Comparison of ENCODE assay signal across 8 cellular contexts in the genomic region with DNA sequence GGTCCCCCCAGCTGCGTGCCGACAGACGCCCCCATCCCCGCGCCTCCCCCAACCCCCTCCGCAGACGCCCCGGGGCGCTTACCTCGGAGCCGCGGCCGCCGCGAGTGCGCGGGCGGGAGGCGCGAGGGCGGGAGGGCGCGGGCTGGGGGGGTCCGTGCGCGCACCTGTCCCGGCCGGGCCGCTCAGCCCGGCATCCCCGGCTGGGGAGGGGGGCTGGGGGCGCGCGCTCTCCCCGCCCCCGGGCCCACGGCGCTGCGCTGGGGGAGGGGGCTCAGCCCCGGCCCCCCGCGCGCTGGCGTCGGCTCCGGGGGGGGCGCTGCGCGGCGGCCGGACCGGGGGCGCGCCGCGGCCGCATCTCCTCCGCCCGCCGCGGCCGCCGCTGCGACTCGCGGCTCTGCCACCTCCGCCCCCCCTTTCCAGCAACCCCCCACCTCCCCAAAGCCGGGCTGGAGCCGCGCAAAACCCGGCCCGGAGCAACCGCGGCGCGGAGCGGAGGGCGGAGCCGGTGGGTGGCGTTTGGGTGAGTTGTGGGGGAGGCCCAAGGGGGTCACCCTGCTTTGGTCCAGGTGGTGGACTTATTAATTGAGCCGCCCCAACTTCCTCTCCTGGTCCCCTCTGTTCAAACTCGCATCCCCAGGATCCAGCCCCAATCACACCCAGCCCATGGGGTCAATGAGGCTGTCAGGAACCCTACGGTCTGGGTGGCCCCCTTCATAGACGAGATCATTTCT. TPM values are rescaled to one million over a fixed set of nuclear protein-coding genes. Genes with fewer than 3 reads are reported as not detected.
DNase-seq lines count a peak whose midpoint lies in the region; ATAC-seq, FAIRE-seq and TF ChIP-seq lines count a peak whose summit lies in the region.

No MANE protein-coding gene starts in this region.

- H3K79me2 ChIP-seq in PC-3 (ENCODE audit: low read length): no peaks in the 10 kb centered on the region

- no peak for TF ChIP-seq CTCF in PC-3 (conservative IDR thresholded peaks at IDR 0.05; ENCODE audit: low read depth, low read length)

- no peaks in the 10 kb centered on the region for H3K9me3 ChIP-seq in PC-3 (ENCODE audit: low read length)

- CTCF ChIA-PET in PC-3 (lab: Charles Lee): no interaction called here

- H3K4me3 Mint-ChIP-seq in activated CD4-positive, alpha-beta T cell treated with anti-CD3 and anti-CD28 coated beads, Interleukin-2, amount 10 ng/mL, durations not matched to agents 24 days and 14 days: peak overlapping the region; percentile 27
- peak overlapping the region; percentile 38 for H3K4me3 Mint-ChIP-seq in stimulated activated memory B cell treated with anti-CD40 and anti-IgM and Interleukin-4, amounts not matched to agents 10 μg/mL and 1 μg/mL and 100 μg/mL, for 72 hours

- no peaks in the 10 kb centered on the region for H4K20me1 ChIP-seq in PC-3 (ENCODE audit: low read length)

- BruUV-seq in PC-3 (replicated peaks; lab: Mats Ljungman, UMichigan): no TSS peak

- no peaks in the 10 kb centered on the region for H3K36me3 Mint-ChIP-seq in activated CD4-positive, alpha-beta T cell treated with anti-CD3 and anti-CD28 coated beads, Interleukin-2, amount 10 ng/mL, durations not matched to agents 24 days and 14 days (ENCODE audit: low read depth)
- no peaks in the 10 kb centered on the region for H3K36me3 Mint-ChIP-seq in stimulated activated memory B cell treated with anti-CD40 and anti-IgM and Interleukin-4, amounts not matched to agents 10 μg/mL and 1 μg/mL and 100 μg/mL, for 72 hours

- no peak for FAIRE-seq in GM19239 (lab: Jason Lieb, UNC)

- no peaks in the 10 kb centered on the region for H3K9me3 Mint-ChIP-seq in activated CD4-positive, alpha-beta T cell treated with anti-CD3 and anti-CD28 coated beads, Interleukin-2, amount 10 ng/mL, durations not matched to agents 24 days and 14 days
- H3K9me3 Mint-ChIP-seq in stimulated activated memory B cell treated with anti-CD40 and anti-IgM and Interleukin-4, amounts not matched to agents 10 μg/mL and 1 μg/mL and 100 μg/mL, for 72 hours: no peaks in the 10 kb centered on the region

- H3K27ac ChIP-seq in PC-3 (ENCODE audit: low read length): no peak overlapping the region

- H3K27ac Mint-ChIP-seq in activated CD4-positive, alpha-beta T cell treated with anti-CD3 and anti-CD28 coated beads, Interleukin-2, amount 10 ng/mL, durations not matched to agents 24 days and 14 days: no peak overlapping the region
- no peak overlapping the region for H3K27ac Mint-ChIP-seq in stimulated activated memory B cell treated with anti-CD40 and anti-IgM and Interleukin-4, amounts not matched to agents 10 μg/mL and 1 μg/mL and 100 μg/mL, for 72 hours

- H3K9ac ChIP-seq in PC-3 (ENCODE audit: low read length): no peak overlapping the region

- H3K27me3 ChIP-seq in PC-3 (ENCODE audit: low read length): peaks cover 7% of the 10 kb centered on the region; the same call in 1 of the 2 replicates

- H3K4me3 ChIP-seq in PC-3 (ENCODE audit: low read length): peak overlapping the region; percentile 47

- peak; percentile 64 for DNase-seq in activated CD4-positive, alpha-beta T cell treated with anti-CD3 and anti-CD28 coated beads, Interleukin-2, amount 10 ng/mL, durations not matched to agents 24 days and 14 days
- DNase-seq in activated CD4-positive, alpha-beta T cell treated with anti-CD3 and anti-CD28 coated beads for 1 hour: no peak
- peak; percentile 48 for DNase-seq in PC-3
- peak; percentile 58 for DNase-seq in germinal center (ENCODE audit: low spot score)
- no peak for DNase-seq in posterior vena cava (ENCODE audit: low spot score)
- no peak for DNase-seq in GM19239 (ENCODE audit: insufficient read length, low spot score)
- DNase-seq in T-helper 1 cell: no peak

- H3K4me2 ChIP-seq in PC-3 (ENCODE audit: low read length): peak overlapping the region; percentile 59

- peaks cover 50% of the 10 kb centered on the region for H3K27me3 Mint-ChIP-seq in activated CD4-positive, alpha-beta T cell treated with anti-CD3 and anti-CD28 coated beads, Interleukin-2, amount 10 ng/mL, durations not matched to agents 24 days and 14 days
- peaks cover 86% of the 10 kb centered on the region for H3K27me3 Mint-ChIP-seq in stimulated activated memory B cell treated with anti-CD40 and anti-IgM and Interleukin-4, amounts not matched to agents 10 μg/mL and 1 μg/mL and 100 μg/mL, for 72 hours

- H3K9me2 ChIP-seq in PC-3 (replicated peaks; ENCODE audit: low read length): no peaks in the 10 kb centered on the region

- intact Hi-C loops in activated CD4-positive, alpha-beta T cell treated with anti-CD3 and anti-CD28 coated beads, Interleukin-2, amount 10 ng/mL, durations not matched to agents 24 days and 14 days (cut with micrococcal nuclease): no loop called here
- intact Hi-C loops in PC-3 (cut with micrococcal nuclease) (no loop called here), posterior vena cava (cut with DNase I) (no loop called here)

- ATAC-seq in PC-3: no peak
- ATAC-seq in stimulated activated memory B cell treated with anti-CD40 and anti-IgM and Interleukin-4, amounts not matched to agents 10 μg/mL and 1 μg/mL and 100 μg/mL, for 72 hours: no peak

- peaks cover 10% of the 10 kb centered on the region for H3K4me1 ChIP-seq in PC-3 (ENCODE audit: insufficient read depth, low read length)

- H3K36me3 ChIP-seq in PC-3 (ENCODE audit: low read depth, low read length): no peaks in the 10 kb centered on the region

- POLR2A ChIA-PET in PC-3 (lab: Charles Lee; ENCODE audit: unreplicated experiment): no interaction called here

- H3F3A ChIP-seq in PC-3 (ENCODE audit: low read length, unreplicated experiment): no peaks in the 10 kb centered on the region

- peaks cover 5% of the 10 kb centered on the region for H3K4me1 Mint-ChIP-seq in activated CD4-positive, alpha-beta T cell treated with anti-CD3 and anti-CD28 coated beads, Interleukin-2, amount 10 ng/mL, durations not matched to agents 24 days and 14 days
- peaks cover 11% of the 10 kb centered on the region for H3K4me1 Mint-ChIP-seq in stimulated activated memory B cell treated with anti-CD40 and anti-IgM and Interleukin-4, amounts not matched to agents 10 μg/mL and 1 μg/mL and 100 μg/mL, for 72 hours

- H2AFZ ChIP-seq in PC-3 (ENCODE audit: low read length): no peak overlapping the region

RNA-seq across cellular contexts. Expression of gene SEMA6B, which starts 22.1 kb away (rescaled TPM):
- 0.40 TPM in 1 of 2 replicates, not detected in the other for total RNA-seq in activated CD4-positive, alpha-beta T cell treated with anti-CD3 and anti-CD28 coated beads, Interleukin-2, amount 10 ng/mL, durations not matched to agents 24 days and 14 days
- 7.3 and 9.0 TPM in 2 replicates for total RNA-seq in PC-3 (2014; rRNA removed)
- 10 to 100 TPM; 13.7 to 19.4 TPM for total RNA-seq in posterior vena cava

RNA-seq across cellular contexts. Expression of gene LRG1, which starts 41.7 kb away (rescaled TPM):
- 0.24 and 0.40 TPM in 2 replicates for total RNA-seq in activated CD4-positive, alpha-beta T cell treated with anti-CD3 and anti-CD28 coated beads, Interleukin-2, amount 10 ng/mL, durations not matched to agents 24 days and 14 days
- total RNA-seq in PC-3 (2014; rRNA removed) (0.23 and 0.51 TPM in 2 replicates), posterior vena cava (1 to 10 TPM; 1.4 to 1.9 TPM)

RNA-seq across cellular contexts. Expression of gene PLIN5, which starts 46.5 kb away (rescaled TPM):
- not detected in 2 replicates for total RNA-seq in activated CD4-positive, alpha-beta T cell treated with anti-CD3 and anti-CD28 coated beads, Interleukin-2, amount 10 ng/mL, durations not matched to agents 24 days and 14 days
- total RNA-seq in PC-3 (2014; rRNA removed): 1.2 and 3.3 TPM in 2 replicates
- 1 to 10 TPM; 2.2 to 2.8 TPM for total RNA-seq in posterior vena cava

RNA-seq across cellular contexts. Expression of gene TNFAIP8L1, which starts 57.8 kb away (rescaled TPM):
- total RNA-seq in activated CD4-positive, alpha-beta T cell treated with anti-CD3 and anti-CD28 coated beads, Interleukin-2, amount 10 ng/mL, durations not matched to agents 24 days and 14 days: 12.5 and 13.5 TPM in 2 replicates
- total RNA-seq in PC-3 (2014; rRNA removed): 8.3 and 12.0 TPM in 2 replicates
- 1 to 10 TPM; 5.7 to 6.1 TPM for total RNA-seq in posterior vena cava

Comparison
In these comparisons a context has a peak if more than half of its experiments do, and no peak if none do; other contexts are left out.
1. DNase-seq: peak in activated CD4-positive, alpha-beta T cell treated with anti-CD3 and anti-CD28 coated beads, Interleukin-2, amount 10 ng/mL, durations not matched to agents 24 days and 14 days (single experiment), PC-3 (single experiment) and germinal center (single experiment); none in activated CD4-positive, alpha-beta T cell treated with anti-CD3 and anti-CD28 coated beads for 1 hour (single experiment), posterior vena cava (single experiment), GM19239 (single experiment) and T-helper 1 cell (0 of 5).